8 cellular contexts compared by ENCODE assay signal in genomic region chr5:113510836-113511451, GRCh38. TPM values are rescaled to one million over a fixed set of nuclear protein-coding genes. Genes with fewer than 3 reads are reported as not detected.
DNase-seq lines count a peak whose midpoint lies in the region; ATAC-seq and TF ChIP-seq lines count a peak whose summit lies in the region.

No MANE protein-coding gene starts in this region.

- TF ChIP-seq CTCF in liver (IDR thresholded peaks at IDR 0.05; ENCODE audit: low read depth, low read length, missing input control): peak; percentile 39

- no peak overlapping the region for H3K27ac ChIP-seq in liver (ENCODE audit: low read depth in 1 of 2, low read length in 2 of 2)

- H3K36me3 ChIP-seq in liver (ENCODE audit: control insufficient read depth in 4 of 4, insufficient read depth in 3 of 4, low read depth in 1 of 4, low read length in 3 of 4): no peaks in the 10 kb centered on the region

- ATAC-seq in GM21423 (IDR thresholded peaks at IDR 0.05; ENCODE audit: unreplicated experiment) (no peak), HG02571 (IDR thresholded peaks at IDR 0.05; ENCODE audit: unreplicated experiment) (no peak), HG03175 (IDR thresholded peaks at IDR 0.05; ENCODE audit: unreplicated experiment) (no peak)

- H3K4me3 ChIP-seq in liver (ENCODE audit: low read depth in 1 of 3, low read length in 3 of 3): no peak overlapping the region

- peaks cover 0 to 11% (median 4%) of the 10 kb centered on the region in 4 donors for H3K4me1 ChIP-seq in liver (ENCODE audit: control insufficient read depth in 4 of 4, insufficient read depth in 4 of 4, low read length in 3 of 4)

- 57% methylated on average over 6 of the region's 6 CpGs for WGBS in liver

- no peaks in the 10 kb centered on the region for H3K27me3 ChIP-seq in liver (ENCODE audit: control insufficient read depth in 4 of 4, insufficient read depth in 4 of 4, low read length in 3 of 4)

- no peak overlapping the region for H3K9ac ChIP-seq in liver (ENCODE audit: low read depth in 1 of 2, low read length in 2 of 2)

- TF ChIP-seq RAD21 in liver (IDR thresholded peaks at IDR 0.05): peak; percentile 76 to 78

- DNase-seq in DMS53 (lab: John Stamatoyannopoulos, UW) (peak; percentile 80), HT-29 (ENCODE audit: low spot score) (peak; percentile 54), SW480 (ENCODE audit: low spot score) (peak; percentile 80), NCI-H2107 treated with DMSO at 0.1 percent for 48 hours (lab: John Stamatoyannopoulos, UW; ENCODE audit: unreplicated experiment) (no peak)

- no peaks in the 10 kb centered on the region for H3K9me3 ChIP-seq in liver (ENCODE audit: control insufficient read depth in 4 of 4, low read length in 3 of 4)

TF ChIP-seq in liver, 16 proteins besides CTCF, POLR2A, EP300 and RAD21:
- no peak for TF ChIP-seq EGR1 (IDR thresholded peaks at IDR 0.05; ENCODE audit: low read depth in 2 of 2)

RNA-seq across cellular contexts. Expression of gene YTHDC2, which starts 2.5 kb away (rescaled TPM):
- 9.3 and 10.2 TPM in 2 replicates for total RNA-seq in HT-29 (2014; rRNA removed; shearing (Covaris generic))
- total RNA-seq in liver: 10 to 100 TPM; 19.9 to 32.9 TPM
- 1 to 10 TPM; 6.2 to 9.8 TPM for polyA plus RNA-seq in liver

RNA-seq across cellular contexts. Expression of gene MCC, which starts 22.7 kb away (rescaled TPM):
- not detected in 2 replicates for total RNA-seq in HT-29 (2014; rRNA removed; shearing (Covaris generic))
- total RNA-seq in liver: 10 to 100 TPM; 20.0 to 47.3 TPM
- polyA plus RNA-seq in liver: 1 to 10 TPM; 9.0 to 9.4 TPM

Comparison
In these comparisons a context has a peak if more than half of its experiments do, and no peak if none do; other contexts are left out.
1. RNA of gene MCC, which starts 22.7 kb away (total RNA-seq): 20.0 to 47.3 TPM in liver; not detected in HT-29; every median in the first group is over 10 times any median in the second.